ENCODE assay signal across 14 cellular contexts in the genomic region with DNA sequence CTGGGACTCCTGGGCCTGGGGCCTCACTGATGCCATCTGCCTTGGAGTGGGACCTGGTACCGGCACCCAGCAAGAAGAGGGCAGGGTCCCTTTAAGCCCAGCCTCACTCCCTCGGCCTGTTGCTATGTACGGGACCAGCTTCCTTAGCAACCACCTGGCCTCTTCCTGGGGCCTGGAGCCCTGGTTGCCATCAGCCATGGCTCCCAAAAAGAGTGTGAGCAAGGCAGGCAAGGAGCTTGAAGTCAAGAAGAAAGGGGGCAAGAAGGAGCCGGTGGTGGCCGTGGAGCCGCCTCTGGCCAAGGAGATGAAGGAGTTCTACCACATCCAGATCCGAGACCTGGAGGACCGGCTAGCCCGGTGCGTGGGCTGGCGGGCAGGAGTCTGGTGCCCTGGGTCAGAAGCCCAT. TPM values are rescaled to one million over a fixed set of nuclear protein-coding genes. Genes with fewer than 3 reads are reported as not detected.
DNase-seq lines count a peak whose midpoint lies in the region; ATAC-seq and TF ChIP-seq lines count a peak whose summit lies in the region.
"Had no signal": no experiment of that assay in that cellular context is flagged by ENCODE, and none has a peak within 500 bp of the region (broad histone marks: within the 10 kb centered on the region; RNA-seq: fewer than 3 reads in every experiment).

CFAP157 (plus strand) TSS at position 153 of the 406 bp plus-strand sequence; CDS start at position 197, 44 bp downstream.

- no peaks in the 10 kb centered on the region for H4K20me1 ChIP-seq in GM23338 (replicated peaks; ENCODE audit: insufficient read depth)

- H3K4me3 ChIP-seq in GM23338: peak within 1 kb of the TSS; percentile 35; the same call in 1 of the 2 replicates
- H3K4me3 ChIP-seq: GM23248 had no signal

- H2AFZ ChIP-seq in GM23338: no peak within 1 kb of the TSS
- H2AFZ ChIP-seq: GM23248 had no signal

- H3K36me3 ChIP-seq in GM23338 (ENCODE audit: insufficient read depth): no peaks in the 10 kb centered on the region

- H3K9me2 ChIP-seq in GM23338 (ENCODE audit: insufficient read depth): no peaks in the 10 kb centered on the region

- peak within 1 kb of the TSS; percentile 43 for H3K4me2 ChIP-seq in GM23338

- peaks cover 10% of the 10 kb centered on the region; the same call in 1 of the 2 replicates for H3K4me1 ChIP-seq in GM23338 (ENCODE audit: insufficient read depth)

- no peaks in the 10 kb centered on the region for H3K79me2 ChIP-seq in GM23338 (replicated peaks; ENCODE audit: insufficient read depth)

- H3K9me3 Mint-ChIP-seq in GM23338: peaks cover 4% of the 10 kb centered on the region; the same call in 2 of the 3 replicates

- peaks cover 6% of the 10 kb centered on the region for H3K27me3 Mint-ChIP-seq in GM23338 (ENCODE audit: insufficient read depth, low read depth, poor library complexity)

- no peaks in the 10 kb centered on the region for H3K27me3 ChIP-seq in GM23338 (ENCODE audit: insufficient read depth)

- H3K36me3 Mint-ChIP-seq in GM23338 (ENCODE audit: low read depth): no peaks in the 10 kb centered on the region; the same call in 2 of the 3 replicates

- H3K27ac ChIP-seq in GM23338 (ENCODE audit: low read depth): no peak within 1 kb of the TSS
- H3K27ac ChIP-seq: GM23248 had no signal

- no peak within 1 kb of the TSS for H3K27ac Mint-ChIP-seq in GM23338

- H3K4me1 Mint-ChIP-seq in GM23338: peaks cover 26% of the 10 kb centered on the region

- no peak for TF ChIP-seq CTCF in GM23338 (conservative IDR thresholded peaks at IDR 0.05; ENCODE audit: low read depth in 2 of 2)

- peak within 1 kb of the TSS; percentile 61 for H3K4me3 Mint-ChIP-seq in GM23338

- H3F3A ChIP-seq in GM23338 (replicated peaks; ENCODE audit: low read depth): 0 out of 2 replicates have a peak, but pooled peaks cover 5% of the 10 kb centered on the region

- peak; percentile 12 for DNase-seq in CD1c-positive myeloid dendritic cell (ENCODE audit: extremely low spot score)
- DNase-seq in GM23338 (ENCODE audit: low spot score): peak; percentile 83
- DNase-seq in SHP77 (lab: John Stamatoyannopoulos, UW): peak; percentile 44 to 55
- no peak for DNase-seq in left lobe of liver (ENCODE audit: low spot score)
- DNase-seq in mucosa of gallbladder (ENCODE audit: low spot score): no peak
- no peak for DNase-seq in activated naive CD4-positive, alpha-beta T cell treated with anti-CD3 and anti-CD28 coated beads, Interleukin-2, amount 50 U/mL, for 16 hours
- no peak for DNase-seq in activated CD4-positive, alpha-beta T cell treated with anti-CD3 and anti-CD28 coated beads for 4 hours
- DNase-seq: activated T-cell treated with anti-CD3 and anti-CD28 coated beads, Interleukin-2, amount 50 U/mL, for 1 hour; GM23248; head of caudate nucleus; NCI-H1105; T-helper 1 cell had no signal

- ATAC-seq in GM23338 (peak; percentile 84), left lobe of liver (peak; percentile 70), HG03095 (IDR thresholded peaks at IDR 0.05; ENCODE audit: unreplicated experiment) (no peak)

TF ChIP-seq in GM23338, 12 proteins besides CTCF, POLR2A, EP300 and RAD21 (continues in another document):
- TF ChIP-seq ZNF114 (CRISPR knock-in tag; IDR thresholded peaks at IDR 0.05): no peak
- no peak for TF ChIP-seq POLR2AphosphoS5 (IDR thresholded peaks at IDR 0.05; ENCODE audit: low read depth)
- TF ChIP-seq STAT1 (IDR thresholded peaks at IDR 0.05; ENCODE audit: unreplicated experiment): no peak
- TF ChIP-seq NANOG (IDR thresholded peaks at IDR 0.05; ENCODE audit: borderline replicate concordance): no peak
- no peak for TF ChIP-seq CREB1 (CRISPR knock-in tag; IDR thresholded peaks at IDR 0.05; ENCODE audit: low read depth)
- TF ChIP-seq EZH2phosphoT487 (IDR thresholded peaks at IDR 0.05; ENCODE audit: unreplicated experiment): no peak
- no peak for TF ChIP-seq ZNF462 (CRISPR knock-in tag; IDR thresholded peaks at IDR 0.05)
- no peak for TF ChIP-seq REST (IDR thresholded peaks at IDR 0.05; ENCODE audit: unreplicated experiment)
- no peak for TF ChIP-seq ZNF331 (CRISPR knock-in tag; IDR thresholded peaks at IDR 0.05; ENCODE audit: low read depth)
- no peak for TF ChIP-seq JUNB (IDR thresholded peaks at IDR 0.05; ENCODE audit: unreplicated experiment)

RNA-seq across cellular contexts. Expression of gene CFAP157, which starts in this region (rescaled TPM):
- 0.17 TPM in 1 of 2 replicates, not detected in the other for total RNA-seq in GM23338 (2014; rRNA removed; shearing (Covaris generic))
- 0.55 and 0.78 TPM in 2 replicates for polyA plus RNA-seq in GM23338 (2016; fragmentation: Nextera tagmentation; extraction: Ambion mirVana)
- total RNA-seq in left lobe of liver (not detected), mucosa of gallbladder (1.4 TPM)
- total RNA-seq: GM23248, subcutaneous adipose tissue had no signal

Comparison
In these comparisons a context has a peak if more than half of its experiments do, and no peak if none do; other contexts are left out.
1. Peak in DNase-seq, ATAC-seq, H3K4me3 ChIP-seq and H3K4me2 ChIP-seq in GM23338; RNA of the gene not detected or under 1 TPM.
2. Peak in ATAC-seq in left lobe of liver; RNA of the gene not detected or under 1 TPM.
3. DNase-seq: peak in CD1c-positive myeloid dendritic cell (single experiment) and SHP77 (2 of 2); none in left lobe of liver (single experiment), mucosa of gallbladder (single experiment), activated naive CD4-positive, alpha-beta T cell treated with anti-CD3 and anti-CD28 coated beads, Interleukin-2, amount 50 U/mL, for 16 hours (single experiment) and activated CD4-positive, alpha-beta T cell treated with anti-CD3 and anti-CD28 coated beads for 4 hours (0 of 2).